16 cellular contexts compared by ENCODE assay signal in the genomic region with DNA sequence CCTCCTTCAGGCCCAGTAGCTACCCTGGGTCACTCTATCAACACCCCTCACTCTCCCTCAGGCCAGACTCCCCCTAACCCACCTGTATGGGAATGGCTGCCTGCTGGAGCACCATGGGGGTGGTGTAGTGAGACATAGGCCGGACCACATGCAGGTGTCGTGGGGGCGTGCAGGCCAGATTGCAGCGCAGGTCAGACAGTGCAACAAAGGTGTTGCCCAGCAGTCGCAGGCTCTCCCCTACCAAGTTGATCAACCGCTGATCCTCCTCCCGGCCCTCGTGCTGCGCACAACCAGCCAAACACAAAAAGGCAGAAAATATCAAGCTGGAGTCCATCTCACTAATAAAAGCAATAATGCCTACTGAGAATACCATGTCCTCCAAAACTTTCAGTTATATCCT. TPM values are rescaled to one million over a fixed set of nuclear protein-coding genes. Genes with fewer than 3 reads are reported as not detected.
DNase-seq lines count a peak whose midpoint lies in the region; ATAC-seq lines count a peak whose summit lies in the region.
"Had no signal": no experiment of that assay in that cellular context is flagged by ENCODE, and none has a peak within 500 bp of the region (broad histone marks: within the 10 kb centered on the region; RNA-seq: fewer than 3 reads in every experiment).

No MANE protein-coding gene starts in this region.

- no peak for ATAC-seq in stimulated activated naive CD8-positive, alpha-beta T cell treated with anti-CD3 and anti-CD28 coated beads, Interleukin-15, Interleukin-2, amounts not matched to agents 100 U/mL and 50 U/mL, for 24 hours
- ATAC-seq in activated T-helper 17 cell treated with anti-CD3 and anti-CD28 coated beads, Interleukin-2, amount 50 U/mL, for 72 hours (replicated peaks): no peak
- ATAC-seq in naive B cell (ENCODE audit: low read depth in 2 of 2): no peak

- H3K27me3 Mint-ChIP-seq in stimulated activated naive CD8-positive, alpha-beta T cell treated with anti-CD3 and anti-CD28 coated beads, Interleukin-15, Interleukin-2, amounts not matched to agents 100 ng/mL and 50 ng/mL, for 24 hours: no peaks in the 10 kb centered on the region
- no peaks in the 10 kb centered on the region for H3K27me3 Mint-ChIP-seq in activated T-helper 17 cell treated with anti-CD3 and anti-CD28 coated beads, Interleukin-2, amount 50 U/mL, for 72 hours
- H3K27me3 Mint-ChIP-seq in naive B cell: no peaks in the 10 kb centered on the region

- peaks cover 62% of the 10 kb centered on the region for H3K36me3 Mint-ChIP-seq in stimulated activated naive CD8-positive, alpha-beta T cell treated with anti-CD3 and anti-CD28 coated beads, Interleukin-15, Interleukin-2, amounts not matched to agents 100 ng/mL and 50 ng/mL, for 24 hours (ENCODE audit: low read depth)
- peaks cover 99% of the 10 kb centered on the region for H3K36me3 Mint-ChIP-seq in activated T-helper 17 cell treated with anti-CD3 and anti-CD28 coated beads, Interleukin-2, amount 50 U/mL, for 72 hours (ENCODE audit: low read depth)
- H3K36me3 Mint-ChIP-seq in naive B cell: peaks cover 13 to 29% of the 10 kb centered on the region in 2 donors

- DNase-seq in stimulated activated naive CD8-positive, alpha-beta T cell treated with anti-CD3 and anti-CD28 coated beads, Interleukin-15, Interleukin-2, amounts not matched to agents 100 U/mL and 50 U/mL, for 24 hours: no peak
- DNase-seq in naive B cell (no peak), SIG-M5 (lab: John Stamatoyannopoulos, UW) (no peak), NCI-H510A (lab: John Stamatoyannopoulos, UW) (no peak), SKM-1 treated with dmso at 0.1 percent for 144 hours (lab: John Stamatoyannopoulos, UW; ENCODE audit: unreplicated experiment) (no peak)
- DNase-seq: ACHN, GOT3, Karpas-422, MM.1S, NCI-H1105 treated with DMSO at 0.1 percent for 48 hours, NCI-H187, NCI-H446 treated with DMSO at 0.1 percent for 48 hours, NCI-H774, SHP77 had no signal

- no peak overlapping the region for H3K4me3 Mint-ChIP-seq in stimulated activated naive CD8-positive, alpha-beta T cell treated with anti-CD3 and anti-CD28 coated beads, Interleukin-15, Interleukin-2, amounts not matched to agents 100 ng/mL and 50 ng/mL, for 24 hours
- no peak overlapping the region for H3K4me3 Mint-ChIP-seq in activated T-helper 17 cell treated with anti-CD3 and anti-CD28 coated beads, Interleukin-2, amount 50 U/mL, for 72 hours
- H3K4me3 Mint-ChIP-seq in naive B cell: peak overlapping the region in 1 of 8 donors; percentile 32

- peaks cover 4% of the 10 kb centered on the region for H3K4me1 Mint-ChIP-seq in stimulated activated naive CD8-positive, alpha-beta T cell treated with anti-CD3 and anti-CD28 coated beads, Interleukin-15, Interleukin-2, amounts not matched to agents 100 ng/mL and 50 ng/mL, for 24 hours (ENCODE audit: low read depth)
- peaks cover 9% of the 10 kb centered on the region for H3K4me1 Mint-ChIP-seq in activated T-helper 17 cell treated with anti-CD3 and anti-CD28 coated beads, Interleukin-2, amount 50 U/mL, for 72 hours
- peaks cover 9 to 16% (median 15%) of the 10 kb centered on the region in 3 donors for H3K4me1 Mint-ChIP-seq in naive B cell

- no peaks in the 10 kb centered on the region for H3K9me3 Mint-ChIP-seq in stimulated activated naive CD8-positive, alpha-beta T cell treated with anti-CD3 and anti-CD28 coated beads, Interleukin-15, Interleukin-2, amounts not matched to agents 100 ng/mL and 50 ng/mL, for 24 hours
- H3K9me3 Mint-ChIP-seq in activated T-helper 17 cell treated with anti-CD3 and anti-CD28 coated beads, Interleukin-2, amount 50 U/mL, for 72 hours: no peaks in the 10 kb centered on the region
- H3K9me3 Mint-ChIP-seq in naive B cell: no peaks in the 10 kb centered on the region

- H3K27ac Mint-ChIP-seq in stimulated activated naive CD8-positive, alpha-beta T cell treated with anti-CD3 and anti-CD28 coated beads, Interleukin-15, Interleukin-2, amounts not matched to agents 100 ng/mL and 50 ng/mL, for 24 hours: peak overlapping the region; percentile 32
- H3K27ac Mint-ChIP-seq in activated T-helper 17 cell treated with anti-CD3 and anti-CD28 coated beads, Interleukin-2, amount 50 U/mL, for 72 hours: peak overlapping the region; percentile 11
- peak overlapping the region in 4 of 6 donors; percentile 26 to 70 (median 54) for H3K27ac Mint-ChIP-seq in naive B cell

RNA-seq across cellular contexts. Expression of gene BAG6, which starts 7.1 kb away (rescaled TPM):
- total RNA-seq in activated T-helper 17 cell treated with anti-CD3 and anti-CD28 coated beads, Interleukin-2, amount 50 U/mL, for 72 hours: 100 to 1,000 TPM; 298 to 383 TPM
- polyA plus RNA-seq in naive B cell (ENCODE audit: low read depth in 6 of 6): 10 to 100 TPM; 20.1 to 27.0 (median 24.2) TPM

RNA-seq across cellular contexts. Expression of gene APOM, which starts 10.4 kb away (rescaled TPM):
- total RNA-seq in activated T-helper 17 cell treated with anti-CD3 and anti-CD28 coated beads, Interleukin-2, amount 50 U/mL, for 72 hours: 1 to 10 TPM in 1 of 2 donors, under 1 TPM in 1; 0.76 to 1.3 TPM
- 10 to 100 TPM in 4 of 6 donors, 1 to 10 TPM in 2; 7.6 to 19.6 (median 13.7) TPM for polyA plus RNA-seq in naive B cell (ENCODE audit: low read depth in 6 of 6)

RNA-seq across cellular contexts. Expression of gene C6orf47, which starts 15.3 kb away (rescaled TPM):
- 10 to 100 TPM; 16.2 to 21.0 TPM for total RNA-seq in activated T-helper 17 cell treated with anti-CD3 and anti-CD28 coated beads, Interleukin-2, amount 50 U/mL, for 72 hours
- polyA plus RNA-seq in naive B cell (ENCODE audit: low read depth in 6 of 6): 10 to 100 TPM; 16.8 to 39.9 (median 28.4) TPM

RNA-seq across cellular contexts. Expression of gene GPANK1, which starts 19.5 kb away (rescaled TPM):
- 10 to 100 TPM; 30.1 to 39.0 TPM for total RNA-seq in activated T-helper 17 cell treated with anti-CD3 and anti-CD28 coated beads, Interleukin-2, amount 50 U/mL, for 72 hours
- 10 to 100 TPM; 18.5 to 27.8 (median 23.5) TPM for polyA plus RNA-seq in naive B cell (ENCODE audit: low read depth in 6 of 6)

RNA-seq across cellular contexts. Expression of gene CSNK2B, which starts 20.6 kb away (rescaled TPM):
- total RNA-seq in activated T-helper 17 cell treated with anti-CD3 and anti-CD28 coated beads, Interleukin-2, amount 50 U/mL, for 72 hours: 100 to 1,000 TPM; 204 to 245 TPM
- polyA plus RNA-seq in naive B cell (ENCODE audit: low read depth in 6 of 6): 100 to 1,000 TPM; 279 to 299 (median 286) TPM
